In the genomic region with DNA sequence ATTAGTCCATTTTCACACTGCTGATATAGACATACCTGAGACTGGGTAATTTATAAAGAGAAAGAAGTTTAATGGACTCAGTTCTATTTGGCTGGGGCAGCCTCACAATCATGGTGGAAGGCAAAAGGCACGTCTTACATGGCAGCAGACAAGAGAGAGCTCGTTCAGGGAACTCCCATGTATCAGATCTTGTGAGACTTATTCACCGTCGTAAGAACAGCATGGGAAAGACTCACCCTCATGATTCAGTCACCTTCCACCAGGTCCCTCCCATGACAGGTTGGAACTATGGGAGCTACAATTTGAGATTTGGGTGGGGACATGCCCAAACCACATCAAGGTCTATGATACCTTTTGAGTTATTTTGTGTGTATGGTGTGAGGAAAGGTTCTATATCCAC, we compare ENCODE assay signal across 14 cellular contexts.
DNase-seq lines count a peak whose midpoint lies in the region; ATAC-seq and TF ChIP-seq lines count a peak whose summit lies in the region.
"Had no signal": no experiment of that assay in that cellular context is flagged by ENCODE, and none has a peak within 500 bp of the region (broad histone marks: within the 10 kb centered on the region; RNA-seq: fewer than 3 reads in every experiment).

No MANE protein-coding gene starts in this region.

- no peak for TF ChIP-seq POLR2A in lower leg skin (IDR thresholded peaks at IDR 0.05)

- H3K4me1 Mint-ChIP-seq in activated CD4-positive, alpha-beta T cell treated with anti-CD3 and anti-CD28 coated beads, Interleukin-2, amount 10 ng/mL, durations not matched to agents 24 days and 14 days, result peaks cover 16% of the 10 kb centered on the region
- H3K4me1 Mint-ChIP-seq in activated CD4-positive, alpha-beta T cell treated with anti-CD3 and anti-CD28 coated beads, Interleukin-2, amount 10 ng/mL, durations not matched to agents 7 days and 5 days, result peaks cover 21% of the 10 kb centered on the region
- peaks cover 7 to 18% of the 10 kb centered on the region in 2 donors for H3K4me1 Mint-ChIP-seq in natural killer cell treated with Interleukin-12 subunit alpha and Interleukin-12 subunit beta and Interleukin-15 and Interleukin-18, amount 100 ng/mL, for 72 hours (ENCODE audit: low read depth in 2 of 2)
- H3K4me1 Mint-ChIP-seq in natural killer cell, result no peaks in the 10 kb centered on the region
- peaks cover 76% of the 10 kb centered on the region for H3K4me1 Mint-ChIP-seq in osteocyte (ENCODE audit: unreplicated experiment)

- H3K4me3 ChIP-seq in lower leg skin (ENCODE audit: low read depth, poor library complexity, severe bottlenecking), result no peak overlapping the region
- H3K4me3 ChIP-seq: BLaER1 treated with 17β-estradiol and CSF1 and Interleukin-3, amounts not matched to agents 10 nM and 100 nM had no signal

- CTCF ChIA-PET in activated CD4-positive, alpha-beta T cell treated with anti-CD3 and anti-CD28 coated beads, Interleukin-2, amount 10 ng/mL, durations not matched to agents 7 days and 5 days (lab: Charles Lee), result interaction anchor here (1.6 kb wide), 1 partner anchor 23 kb away, joined by 3 read pairs; no protein-coding TSS in a partner anchor

- POLR2A ChIA-PET in activated CD4-positive, alpha-beta T cell treated with anti-CD3 and anti-CD28 coated beads, Interleukin-2, amount 10 ng/mL, durations not matched to agents 7 days and 5 days (lab: Charles Lee), result no interaction called here

- H3K27me3 Mint-ChIP-seq in activated CD4-positive, alpha-beta T cell treated with anti-CD3 and anti-CD28 coated beads, Interleukin-2, amount 10 ng/mL, durations not matched to agents 24 days and 14 days, result peaks cover 15% of the 10 kb centered on the region
- H3K27me3 Mint-ChIP-seq in activated CD4-positive, alpha-beta T cell treated with anti-CD3 and anti-CD28 coated beads, Interleukin-2, amount 10 ng/mL, durations not matched to agents 7 days and 5 days, result peaks cover 22% of the 10 kb centered on the region
- peaks cover 0 to 4% of the 10 kb centered on the region in 2 donors for H3K27me3 Mint-ChIP-seq in natural killer cell treated with Interleukin-12 subunit alpha and Interleukin-12 subunit beta and Interleukin-15 and Interleukin-18, amount 100 ng/mL, for 72 hours
- peaks cover 2 to 7% of the 10 kb centered on the region in 2 donors for H3K27me3 Mint-ChIP-seq in natural killer cell (ENCODE audit: low read depth in 2 of 2)
- no peaks in the 10 kb centered on the region for H3K27me3 Mint-ChIP-seq in osteocyte (ENCODE audit: unreplicated experiment)

- H3K9me3 Mint-ChIP-seq in activated CD4-positive, alpha-beta T cell treated with anti-CD3 and anti-CD28 coated beads, Interleukin-2, amount 10 ng/mL, durations not matched to agents 24 days and 14 days, result peaks cover 4% of the 10 kb centered on the region
- H3K9me3 Mint-ChIP-seq in activated CD4-positive, alpha-beta T cell treated with anti-CD3 and anti-CD28 coated beads, Interleukin-2, amount 10 ng/mL, durations not matched to agents 7 days and 5 days, result no peaks in the 10 kb centered on the region
- no peaks in the 10 kb centered on the region for H3K9me3 Mint-ChIP-seq in natural killer cell treated with Interleukin-12 subunit alpha and Interleukin-12 subunit beta and Interleukin-15 and Interleukin-18, amount 100 ng/mL, for 72 hours
- no peaks in the 10 kb centered on the region for H3K9me3 Mint-ChIP-seq in natural killer cell
- peaks cover 19% of the 10 kb centered on the region for H3K9me3 Mint-ChIP-seq in osteocyte (ENCODE audit: unreplicated experiment)

- TF ChIP-seq CTCF in natural killer cell (IDR thresholded peaks at IDR 0.05) (no peak), osteocyte (IDR thresholded peaks at IDR 0.05) (no peak), lower leg skin (IDR thresholded peaks at IDR 0.05) (no peak)

- intact Hi-C loops in activated CD4-positive, alpha-beta T cell treated with anti-CD3 and anti-CD28 coated beads, Interleukin-2, amount 10 ng/mL, durations not matched to agents 24 days and 14 days (cut with micrococcal nuclease), result no loop called here
- intact Hi-C loops in natural killer cell (cut with micrococcal nuclease) (no loop called here), lower leg skin (cut with DNase I; ENCODE audit: low total_unique reads) (no loop called here)

- H3K36me3 Mint-ChIP-seq in activated CD4-positive, alpha-beta T cell treated with anti-CD3 and anti-CD28 coated beads, Interleukin-2, amount 10 ng/mL, durations not matched to agents 24 days and 14 days (ENCODE audit: low read depth), result no peaks in the 10 kb centered on the region
- H3K36me3 Mint-ChIP-seq in activated CD4-positive, alpha-beta T cell treated with anti-CD3 and anti-CD28 coated beads, Interleukin-2, amount 10 ng/mL, durations not matched to agents 7 days and 5 days (ENCODE audit: low read depth), result no peaks in the 10 kb centered on the region
- peaks cover 7% of the 10 kb centered on the region for H3K36me3 Mint-ChIP-seq in natural killer cell treated with Interleukin-12 subunit alpha and Interleukin-12 subunit beta and Interleukin-15 and Interleukin-18, amount 100 ng/mL, for 72 hours
- no peaks in the 10 kb centered on the region for H3K36me3 Mint-ChIP-seq in natural killer cell
- H3K36me3 Mint-ChIP-seq in osteocyte (ENCODE audit: unreplicated experiment), result peaks cover 8% of the 10 kb centered on the region
- H3K36me3 Mint-ChIP-seq: CD4-positive, CD25-positive, alpha-beta regulatory T cell had no signal

- DNase-seq in activated CD4-positive, alpha-beta T cell treated with anti-CD3 and anti-CD28 coated beads, Interleukin-2, amount 10 ng/mL, durations not matched to agents 24 days and 14 days, result peak; percentile 48
- DNase-seq in activated CD4-positive, alpha-beta T cell treated with anti-CD3 and anti-CD28 coated beads, Interleukin-2, amount 10 ng/mL, durations not matched to agents 7 days and 5 days, result no peak
- peak; percentile 8 for DNase-seq in natural killer cell treated with Interleukin-12 subunit alpha and Interleukin-12 subunit beta and Interleukin-15 and Interleukin-18, amount 100 ng/mL, for 72 hours (ENCODE audit: low spot score)
- DNase-seq in natural killer cell (no peak), osteocyte (ENCODE audit: extremely low spot score, unreplicated experiment) (no peak), lower leg skin (ENCODE audit: low spot score in 2 of 2) (no peak), NCI-H2029 treated with DMSO at 0.1 percent for 48 hours (lab: John Stamatoyannopoulos, UW) (no peak)
- no peak for DNase-seq in stimulated activated CD4-positive, alpha-beta T cell treated with anti-CD3 and anti-CD28 coated beads, Interleukin-4, amount 100 ng/mL, for 24 hours
- DNase-seq: AML-193; CD4-positive, CD25-positive, alpha-beta regulatory T cell; DMS53; GF-D8; HCEC 1CT had no signal

- no peak overlapping the region for H3K27ac Mint-ChIP-seq in activated CD4-positive, alpha-beta T cell treated with anti-CD3 and anti-CD28 coated beads, Interleukin-2, amount 10 ng/mL, durations not matched to agents 24 days and 14 days
- no peak overlapping the region for H3K27ac Mint-ChIP-seq in activated CD4-positive, alpha-beta T cell treated with anti-CD3 and anti-CD28 coated beads, Interleukin-2, amount 10 ng/mL, durations not matched to agents 7 days and 5 days
- peak overlapping the region in 1 of 2 donors; percentile 15 for H3K27ac Mint-ChIP-seq in natural killer cell treated with Interleukin-12 subunit alpha and Interleukin-12 subunit beta and Interleukin-15 and Interleukin-18, amount 100 ng/mL, for 72 hours
- H3K27ac Mint-ChIP-seq in natural killer cell (no peak overlapping the region), osteocyte (ENCODE audit: unreplicated experiment) (peak overlapping the region; percentile 89)
- H3K27ac Mint-ChIP-seq: CD4-positive, CD25-positive, alpha-beta regulatory T cell had no signal

- no peak overlapping the region for H3K4me3 Mint-ChIP-seq in activated CD4-positive, alpha-beta T cell treated with anti-CD3 and anti-CD28 coated beads, Interleukin-2, amount 10 ng/mL, durations not matched to agents 24 days and 14 days
- no peak overlapping the region for H3K4me3 Mint-ChIP-seq in activated CD4-positive, alpha-beta T cell treated with anti-CD3 and anti-CD28 coated beads, Interleukin-2, amount 10 ng/mL, durations not matched to agents 7 days and 5 days
- no peak overlapping the region for H3K4me3 Mint-ChIP-seq in natural killer cell treated with Interleukin-12 subunit alpha and Interleukin-12 subunit beta and Interleukin-15 and Interleukin-18, amount 100 ng/mL, for 72 hours
- H3K4me3 Mint-ChIP-seq in natural killer cell, result no peak overlapping the region
- peak overlapping the region; percentile 26 for H3K4me3 Mint-ChIP-seq in osteocyte (ENCODE audit: unreplicated experiment)

- WGBS in lower leg skin, 2 donors, result 66 to 69% methylated on average over 4 of the region's 4 CpGs

- ATAC-seq in natural killer cell treated with Interleukin-12 subunit alpha and Interleukin-12 subunit beta and Interleukin-15 and Interleukin-18, amount 100 ng/mL, for 72 hours, result no peak
- ATAC-seq in natural killer cell, result no peak

Comparison
In these comparisons a context has a peak if more than half of its experiments do, and no peak if none do; other contexts are left out.
1. DNase-seq: peak in activated CD4-positive, alpha-beta T cell treated with anti-CD3 and anti-CD28 coated beads, Interleukin-2, amount 10 ng/mL, durations not matched to agents 24 days and 14 days (single experiment) and natural killer cell treated with Interleukin-12 subunit alpha and Interleukin-12 subunit beta and Interleukin-15 and Interleukin-18, amount 100 ng/mL, for 72 hours (single experiment); none in activated CD4-positive, alpha-beta T cell treated with anti-CD3 and anti-CD28 coated beads, Interleukin-2, amount 10 ng/mL, durations not matched to agents 7 days and 5 days (single experiment), natural killer cell (single experiment), osteocyte (single experiment), lower leg skin (0 of 2), NCI-H2029 treated with DMSO at 0.1 percent for 48 hours (single experiment) and stimulated activated CD4-positive, alpha-beta T cell treated with anti-CD3 and anti-CD28 coated beads, Interleukin-4, amount 100 ng/mL, for 24 hours (single experiment).